In genomic region chr18:79384834-79385233, GRCh38 we compare ENCODE assay signal across 21 cellular contexts.
"Had no signal": no experiment of that assay in that cellular context is flagged by ENCODE, and none has a peak within 500 bp of the region (broad histone marks: within the 10 kb centered on the region; RNA-seq: fewer than 3 reads in every experiment).

No MANE protein-coding gene starts in this region.

- H3K4me3 ChIP-seq: esophagus squamous epithelium, gastroesophageal sphincter, prostate gland, smooth muscle cell, tibial nerve, upper lobe of right lung, vagina had no signal

- DNase-seq: effector memory CD8-positive, alpha-beta T cell; esophagus squamous epithelium; foreskin fibroblast; glutamatergic neuron; natural killer cell; nucleus accumbens; stimulated activated CD4-positive, alpha-beta T cell treated with anti-CD3 and anti-CD28 coated beads, Interleukin-4, amount 100 ng/mL, for 1 hour; stimulated activated CD8-positive, alpha-beta memory T cell treated with anti-CD3 and anti-CD28 coated beads, Interleukin-4, amount 100 ng/mL, for 48 hours; upper lobe of right lung had no signal

- H3K9me3 Mint-ChIP-seq: dendritic cell treated with granulocyte-macrophage colony-stimulating factor and Interleukin-4, amounts not matched to agents 40 ng/mL and 50 ng/mL, for 4 days; effector memory CD8-positive, alpha-beta T cell; mesothelial cell of epicardium; natural killer cell; neural crest cell; stimulated activated memory B cell treated with anti-CD40 and anti-IgM and Interleukin-4, amounts not matched to agents 10 μg/mL and 1 μg/mL and 100 μg/mL, for 72 hours; stimulated activated naive CD8-positive, alpha-beta T cell treated with anti-CD3 and anti-CD28 coated beads, Interleukin-15, Interleukin-2, amounts not matched to agents 100 ng/mL and 50 ng/mL, for 24 hours had no signal

- H3K36me3 Mint-ChIP-seq: mesothelial cell of epicardium; natural killer cell; stimulated activated memory B cell treated with anti-CD40 and anti-IgM and Interleukin-4, amounts not matched to agents 10 μg/mL and 1 μg/mL and 100 μg/mL, for 72 hours had no signal

- H3K27ac ChIP-seq: esophagus squamous epithelium, gastroesophageal sphincter, parathyroid adenoma, prostate gland, tibial nerve, upper lobe of right lung, vagina had no signal

- ATAC-seq: effector memory CD8-positive, alpha-beta T cell; gastroesophageal sphincter; left lobe of liver; natural killer cell; stimulated activated memory B cell treated with anti-CD40 and anti-IgM and Interleukin-4, amounts not matched to agents 10 μg/mL and 1 μg/mL and 100 μg/mL, for 72 hours; upper lobe of right lung had no signal

- H3K4me3 Mint-ChIP-seq: dendritic cell treated with granulocyte-macrophage colony-stimulating factor and Interleukin-4, amounts not matched to agents 40 ng/mL and 50 ng/mL, for 4 days; effector memory CD8-positive, alpha-beta T cell; mesothelial cell of epicardium; natural killer cell; neural crest cell; stimulated activated memory B cell treated with anti-CD40 and anti-IgM and Interleukin-4, amounts not matched to agents 10 μg/mL and 1 μg/mL and 100 μg/mL, for 72 hours; stimulated activated naive CD8-positive, alpha-beta T cell treated with anti-CD3 and anti-CD28 coated beads, Interleukin-15, Interleukin-2, amounts not matched to agents 100 ng/mL and 50 ng/mL, for 24 hours had no signal

- H3K27ac Mint-ChIP-seq: effector memory CD8-positive, alpha-beta T cell; natural killer cell; stimulated activated naive CD8-positive, alpha-beta T cell treated with anti-CD3 and anti-CD28 coated beads, Interleukin-15, Interleukin-2, amounts not matched to agents 100 ng/mL and 50 ng/mL, for 24 hours had no signal
